Comparison of ENCODE assay signal across 17 cellular contexts in genomic region chr6:63261820-63262219, GRCh38. TPM values are rescaled to one million over a fixed set of nuclear protein-coding genes. Genes with fewer than 3 reads are reported as not detected.
"Had no signal": no experiment of that assay in that cellular context is flagged by ENCODE, and none has a peak within 500 bp of the region (broad histone marks: within the 10 kb centered on the region; RNA-seq: fewer than 3 reads in every experiment).

No MANE protein-coding gene starts in this region.

- H3K4me1 ChIP-seq: esophagus squamous epithelium, transverse colon had no signal

- H3K4me3 Mint-ChIP-seq: activated naive CD4-positive, alpha-beta T cell treated with anti-CD3 and anti-CD28 coated beads, Interleukin-2, amount 10 ng/mL, durations not matched to agents 7 days and 5 days; naive thymus-derived CD4-positive, alpha-beta T cell; stimulated activated memory B cell treated with anti-CD40 and anti-IgM and Interleukin-4, amounts not matched to agents 10 μg/mL and 1 μg/mL and 100 μg/mL, for 72 hours had no signal

- H3K9me3 Mint-ChIP-seq: activated naive CD4-positive, alpha-beta T cell treated with anti-CD3 and anti-CD28 coated beads, Interleukin-2, amount 10 ng/mL, durations not matched to agents 7 days and 5 days; activated T-helper 2 cell treated with anti-CD3 and anti-CD28 coated beads, Interferon-gamma antibody, Interleukin-2, Interleukin-4, amounts not matched to agents 10 μg/mL and 5 μg/mL and 100 μg/mL, durations not matched to agents 14 hours and 24 hours and 36 hours; stimulated activated memory B cell treated with anti-CD40 and anti-IgM and Interleukin-4, amounts not matched to agents 10 μg/mL and 1 μg/mL and 100 μg/mL, for 72 hours had no signal

- H3K27ac ChIP-seq: cardiac muscle cell, esophagus squamous epithelium, neutrophil, transverse colon had no signal

- H3K36me3 Mint-ChIP-seq: activated naive CD4-positive, alpha-beta T cell treated with anti-CD3 and anti-CD28 coated beads, Interleukin-2, amount 10 ng/mL, durations not matched to agents 7 days and 5 days; naive thymus-derived CD4-positive, alpha-beta T cell; stimulated activated memory B cell treated with anti-CD40 and anti-IgM and Interleukin-4, amounts not matched to agents 10 μg/mL and 1 μg/mL and 100 μg/mL, for 72 hours had no signal

- H3K27me3 Mint-ChIP-seq: activated naive CD4-positive, alpha-beta T cell treated with anti-CD3 and anti-CD28 coated beads, Interleukin-2, amount 10 ng/mL, durations not matched to agents 7 days and 5 days had no signal

- DNase-seq: activated CD4-positive, alpha-beta T cell treated with anti-CD3 and anti-CD28 coated beads, Interleukin-2, amount 50 U/mL, for 1 hour; activated naive CD4-positive, alpha-beta T cell treated with anti-CD3 and anti-CD28 coated beads, Interleukin-2, amount 10 ng/mL, durations not matched to agents 7 days and 5 days; esophagus squamous epithelium; foreskin fibroblast; glutamatergic neuron; naive thymus-derived CD4-positive, alpha-beta T cell; posterior cingulate gyrus; right cardiac atrium; small intestine; transverse colon had no signal

- H3K27ac Mint-ChIP-seq: activated naive CD4-positive, alpha-beta T cell treated with anti-CD3 and anti-CD28 coated beads, Interleukin-2, amount 10 ng/mL, durations not matched to agents 7 days and 5 days; activated T-helper 2 cell treated with anti-CD3 and anti-CD28 coated beads, Interferon-gamma antibody, Interleukin-2, Interleukin-4, amounts not matched to agents 10 μg/mL and 5 μg/mL and 100 μg/mL, durations not matched to agents 14 hours and 24 hours and 36 hours; naive thymus-derived CD4-positive, alpha-beta T cell; stimulated activated memory B cell treated with anti-CD40 and anti-IgM and Interleukin-4, amounts not matched to agents 10 μg/mL and 1 μg/mL and 100 μg/mL, for 72 hours had no signal

- H3K9me3 ChIP-seq: esophagus squamous epithelium, neutrophil, transverse colon had no signal

- ATAC-seq: naive thymus-derived CD4-positive, alpha-beta T cell; right cardiac atrium; stimulated activated memory B cell treated with anti-CD40 and anti-IgM and Interleukin-4, amounts not matched to agents 10 μg/mL and 1 μg/mL and 100 μg/mL, for 72 hours had no signal

- H3K27me3 ChIP-seq: cardiac muscle cell, esophagus squamous epithelium, neutrophil, transverse colon had no signal

- H3K36me3 ChIP-seq: cardiac muscle cell, esophagus squamous epithelium, neutrophil, transverse colon had no signal

- H3K4me3 ChIP-seq: cardiac muscle cell, esophagus squamous epithelium, lung, transverse colon had no signal

- H3K4me1 Mint-ChIP-seq: activated naive CD4-positive, alpha-beta T cell treated with anti-CD3 and anti-CD28 coated beads, Interleukin-2, amount 10 ng/mL, durations not matched to agents 7 days and 5 days; stimulated activated memory B cell treated with anti-CD40 and anti-IgM and Interleukin-4, amounts not matched to agents 10 μg/mL and 1 μg/mL and 100 μg/mL, for 72 hours had no signal

RNA-seq across cellular contexts. Expression of gene LGSN, which starts 58.0 kb away (rescaled TPM):
- total RNA-seq: activated T-helper 2 cell treated with anti-CD3 and anti-CD28 coated beads, Interferon-gamma antibody, Interleukin-2, Interleukin-4, amounts not matched to agents 10 μg/mL and 5 μg/mL and 100 μg/mL, durations not matched to agents 14 hours and 24 hours and 36 hours; cardiac muscle cell; esophagus squamous epithelium; mononuclear cell; right cardiac atrium; subcutaneous adipose tissue had no signal
- polyA plus RNA-seq: cardiac muscle cell, right cardiac atrium, small intestine had no signal
